ENCODE assay signal across 10 cellular contexts in genomic region chr15:88705769-88706165, GRCh38.
DNase-seq lines count a peak whose midpoint lies in the region; ATAC-seq and TF ChIP-seq lines count a peak whose summit lies in the region.
"Had no signal": no experiment of that assay in that cellular context is flagged by ENCODE, and none has a peak within 500 bp of the region (broad histone marks: within the 10 kb centered on the region; RNA-seq: fewer than 3 reads in every experiment).

No MANE protein-coding gene starts in this region.

- peak overlapping the region; percentile 55 to 86 for H3K4me3 Mint-ChIP-seq in stimulated activated naive B cell treated with anti-CD40 and anti-IgM and Interleukin-4, amounts not matched to agents 10 μg/mL and 1 μg/mL and 100 μg/mL, for 72 hours

- H3K36me3 Mint-ChIP-seq in stimulated activated naive B cell treated with anti-CD40 and anti-IgM and Interleukin-4, amounts not matched to agents 10 μg/mL and 1 μg/mL and 100 μg/mL, for 72 hours: peaks cover 0 to 2% of the 10 kb centered on the region in 2 donors

- peak overlapping the region; percentile 20 for H3K27ac Mint-ChIP-seq in stimulated activated naive B cell treated with anti-CD40 and anti-IgM and Interleukin-4, amounts not matched to agents 10 μg/mL and 1 μg/mL and 100 μg/mL, for 72 hours

- 66 to 72% methylated on average over 11 of the region's 11 CpGs for WGBS in lower leg skin, 2 donors

- DNase-seq in NCI-H82 (lab: John Stamatoyannopoulos, UW): peak; percentile 27
- no peak for DNase-seq in NCI-H82 treated with DMSO at 0.1 percent for 48 hours (lab: John Stamatoyannopoulos, UW; ENCODE audit: unreplicated experiment)
- DNase-seq in astrocyte of the cerebellum (ENCODE audit: low read depth): no peak
- DNase-seq in lower leg skin (ENCODE audit: low spot score in 2 of 2): no peak
- no peak for DNase-seq in stimulated activated naive B cell treated with anti-CD40 and anti-IgM and Interleukin-4, amounts not matched to agents 10 μg/mL and 1 μg/mL and 100 μg/mL, for 72 hours
- DNase-seq in DMS153 treated with DMSO at 0.1 percent for 48 hours (lab: John Stamatoyannopoulos, UW; ENCODE audit: unreplicated experiment): no peak
- DNase-seq: activated CD8-positive, alpha-beta memory T cell treated with anti-CD3 and anti-CD28 coated beads, Interleukin-2, amount 50 U/mL, for 4 hours; Kasumi-1 had no signal

- H3K9me3 Mint-ChIP-seq in stimulated activated naive B cell treated with anti-CD40 and anti-IgM and Interleukin-4, amounts not matched to agents 10 μg/mL and 1 μg/mL and 100 μg/mL, for 72 hours: no peaks in the 10 kb centered on the region

- TF ChIP-seq POLR2A in lower leg skin (IDR thresholded peaks at IDR 0.05): no peak

- TF ChIP-seq CTCF in astrocyte of the cerebellum (IDR thresholded peaks at IDR 0.05; ENCODE audit: low read depth, low read length, missing control alignments): no peak
- TF ChIP-seq CTCF in lower leg skin (IDR thresholded peaks at IDR 0.05): no peak

- H3K4me1 Mint-ChIP-seq in stimulated activated naive B cell treated with anti-CD40 and anti-IgM and Interleukin-4, amounts not matched to agents 10 μg/mL and 1 μg/mL and 100 μg/mL, for 72 hours: peaks cover 10 to 19% of the 10 kb centered on the region in 2 donors

- H3K27me3 Mint-ChIP-seq in stimulated activated naive B cell treated with anti-CD40 and anti-IgM and Interleukin-4, amounts not matched to agents 10 μg/mL and 1 μg/mL and 100 μg/mL, for 72 hours: peaks cover 12 to 20% of the 10 kb centered on the region in 2 donors

- H3K4me3 ChIP-seq in astrocyte of the cerebellum (ENCODE audit: low read depth, low read length): peak overlapping the region; percentile 44
- peak overlapping the region; percentile 7 for H3K4me3 ChIP-seq in lower leg skin (ENCODE audit: low read depth, poor library complexity, severe bottlenecking)

- in situ Hi-C loops in astrocyte of the cerebellum (cut with HindIII; ENCODE audit: low sequenced_read_pairs): no loop called here

- intact Hi-C loops in lower leg skin (cut with DNase I; ENCODE audit: low total_unique reads): no loop called here

- ATAC-seq in stimulated activated naive B cell treated with anti-CD40 and anti-IgM and Interleukin-4, amounts not matched to agents 10 μg/mL and 1 μg/mL and 100 μg/mL, for 72 hours (replicated peaks): peak in 1 of 2 donors; percentile 42
- no peak for ATAC-seq in GM21619 (IDR thresholded peaks at IDR 0.05; ENCODE audit: unreplicated experiment)
- no peak for ATAC-seq in GM21423 (IDR thresholded peaks at IDR 0.05; ENCODE audit: unreplicated experiment)
